8 cellular contexts compared by ENCODE assay signal in genomic region chr9:115694014-115694413, GRCh38.
DNase-seq lines count a peak whose midpoint lies in the region; ATAC-seq and TF ChIP-seq lines count a peak whose summit lies in the region.

No MANE protein-coding gene starts in this region.

- H3K4me1 ChIP-seq in right lobe of liver (no peaks in the 10 kb centered on the region), stomach (no peaks in the 10 kb centered on the region), spleen (no peaks in the 10 kb centered on the region)

- H3K27me3 ChIP-seq in right lobe of liver, result no peaks in the 10 kb centered on the region
- H3K27me3 ChIP-seq in stomach, result no peaks in the 10 kb centered on the region
- H3K27me3 ChIP-seq in spleen (replicated peaks in 1 of 7), result no peaks in the 10 kb centered on the region

- intact Hi-C loops in right lobe of liver (cut with DNase I), result no loop called here
- intact Hi-C loops in stomach (cut with DNase I; ENCODE audit: low total_unique reads), result no loop called here
- intact Hi-C loops in spleen (cut with DNase I; ENCODE audit: low total_unique reads), result no loop called here

- H3K9me3 ChIP-seq in right lobe of liver, result no peaks in the 10 kb centered on the region
- H3K9me3 ChIP-seq in stomach, result no peaks in the 10 kb centered on the region
- no peaks in the 10 kb centered on the region for H3K9me3 ChIP-seq in spleen

- ATAC-seq in right lobe of liver (peak in 3 of 4 donors; percentile 22 to 44 (median 38)), GM19035 (IDR thresholded peaks at IDR 0.05; ENCODE audit: unreplicated experiment) (no peak)

- no peak overlapping the region for H3K27ac ChIP-seq in right lobe of liver
- no peak overlapping the region for H3K27ac ChIP-seq in stomach
- no peak overlapping the region for H3K27ac ChIP-seq in spleen

- no peak for TF ChIP-seq EP300 in stomach (IDR thresholded peaks at IDR 0.05)

- DNase-seq in COR-L47 (lab: John Stamatoyannopoulos, UW) (peak; percentile 24), NAMALWA (ENCODE audit: low spot score) (peak; percentile 20), cardiac fibroblast (ENCODE audit: low read depth in 2 of 2) (peak; percentile 96 to 99), right lobe of liver (no peak), stomach (no peak), spleen (no peak), NCI-H2196 (lab: John Stamatoyannopoulos, UW; ENCODE audit: unreplicated experiment) (no peak)

- TF ChIP-seq POLR2A in right lobe of liver (IDR thresholded peaks at IDR 0.05) (no peak), stomach (IDR thresholded peaks at IDR 0.05) (no peak), spleen (IDR thresholded peaks at IDR 0.05) (no peak)

- H3K4me3 ChIP-seq in cardiac fibroblast (replicated peaks in 1 of 2; ENCODE audit: low read depth in 2 of 2, low read length in 2 of 2) (no peak overlapping the region), right lobe of liver (no peak overlapping the region), stomach (no peak overlapping the region), spleen (no peak overlapping the region)

- 7% methylated on average over 2 of the region's 2 CpGs for WGBS in right lobe of liver (ENCODE audit: insufficient coverage, low coverage, low lambda C conversion rate, missing lambda C conversion rate)
- WGBS in stomach, 5 donors, result 32 to 48% (median 46%) methylated on average over 2 of the region's 2 CpGs
- 8 to 23% (median 20%) methylated on average over 2 of the region's 2 CpGs for WGBS in spleen, 5 donors

- TF ChIP-seq CTCF in cardiac fibroblast (IDR thresholded peaks at IDR 0.05; ENCODE audit: low read depth, low read length), result peak; percentile 41
- TF ChIP-seq CTCF in right lobe of liver (IDR thresholded peaks at IDR 0.05), result peak in 2 of 4 donors; percentile 24 to 35
- no peak for TF ChIP-seq CTCF in stomach (IDR thresholded peaks at IDR 0.05)
- TF ChIP-seq CTCF in spleen (IDR thresholded peaks at IDR 0.05 in 8 of 11, conservative IDR thresholded peaks at IDR 0.05 in 3 of 11), result no peak

- no peaks in the 10 kb centered on the region for H3K36me3 ChIP-seq in right lobe of liver
- no peaks in the 10 kb centered on the region for H3K36me3 ChIP-seq in stomach
- no peaks in the 10 kb centered on the region for H3K36me3 ChIP-seq in spleen

Comparison
In these comparisons a context has a peak if more than half of its experiments do, and no peak if none do; other contexts are left out.
1. DNase-seq: peak in COR-L47 (single experiment), NAMALWA (single experiment) and cardiac fibroblast (2 of 2); none in right lobe of liver (0 of 3), stomach (single experiment), spleen (single experiment) and NCI-H2196 (single experiment).